Comparison of ENCODE assay signal across 2 cellular contexts in the genomic region with DNA sequence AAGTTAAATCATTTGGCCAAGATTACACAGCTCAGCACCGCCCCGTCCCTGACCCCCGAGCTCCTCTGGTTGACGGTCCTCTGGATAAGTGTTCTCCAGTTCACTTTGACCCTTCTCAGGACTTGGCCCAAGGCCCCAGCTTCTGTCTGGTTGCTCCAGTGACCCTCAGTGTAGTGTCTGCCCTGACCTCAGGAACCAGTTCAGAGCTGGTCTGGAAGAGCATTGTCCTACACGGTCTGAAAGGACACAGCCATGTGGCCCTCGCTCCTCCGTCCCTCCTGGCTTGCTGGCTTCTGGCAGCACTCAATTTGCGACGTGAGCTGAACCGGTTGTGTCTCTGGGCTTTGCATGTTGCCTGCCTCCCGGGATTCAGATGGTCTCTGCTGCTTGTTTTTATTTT.
TF ChIP-seq lines count a peak whose summit lies in the region.

No MANE protein-coding gene starts in this region.

TF ChIP-seq in A549, 52 proteins besides CTCF, POLR2A, EP300 and RAD21 (continued from another document):
- TF ChIP-seq, protein P1, sequence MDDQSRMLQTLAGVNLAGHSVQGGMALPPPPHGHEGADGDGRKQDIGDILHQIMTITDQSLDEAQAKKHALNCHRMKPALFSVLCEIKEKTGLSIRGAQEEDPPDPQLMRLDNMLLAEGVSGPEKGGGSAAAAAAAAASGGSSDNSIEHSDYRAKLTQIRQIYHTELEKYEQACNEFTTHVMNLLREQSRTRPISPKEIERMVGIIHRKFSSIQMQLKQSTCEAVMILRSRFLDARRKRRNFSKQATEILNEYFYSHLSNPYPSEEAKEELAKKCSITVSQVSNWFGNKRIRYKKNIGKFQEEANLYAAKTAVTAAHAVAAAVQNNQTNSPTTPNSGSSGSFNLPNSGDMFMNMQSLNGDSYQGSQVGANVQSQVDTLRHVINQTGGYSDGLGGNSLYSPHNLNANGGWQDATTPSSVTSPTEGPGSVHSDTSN (IDR thresholded peaks at IDR 0.05) = no peak
TF ChIP-seq in A549: peak in this region for 0.

TF ChIP-seq in K562, 482 proteins besides CTCF, POLR2A, EP300 and RAD21:
- TF ChIP-seq, protein P2, sequence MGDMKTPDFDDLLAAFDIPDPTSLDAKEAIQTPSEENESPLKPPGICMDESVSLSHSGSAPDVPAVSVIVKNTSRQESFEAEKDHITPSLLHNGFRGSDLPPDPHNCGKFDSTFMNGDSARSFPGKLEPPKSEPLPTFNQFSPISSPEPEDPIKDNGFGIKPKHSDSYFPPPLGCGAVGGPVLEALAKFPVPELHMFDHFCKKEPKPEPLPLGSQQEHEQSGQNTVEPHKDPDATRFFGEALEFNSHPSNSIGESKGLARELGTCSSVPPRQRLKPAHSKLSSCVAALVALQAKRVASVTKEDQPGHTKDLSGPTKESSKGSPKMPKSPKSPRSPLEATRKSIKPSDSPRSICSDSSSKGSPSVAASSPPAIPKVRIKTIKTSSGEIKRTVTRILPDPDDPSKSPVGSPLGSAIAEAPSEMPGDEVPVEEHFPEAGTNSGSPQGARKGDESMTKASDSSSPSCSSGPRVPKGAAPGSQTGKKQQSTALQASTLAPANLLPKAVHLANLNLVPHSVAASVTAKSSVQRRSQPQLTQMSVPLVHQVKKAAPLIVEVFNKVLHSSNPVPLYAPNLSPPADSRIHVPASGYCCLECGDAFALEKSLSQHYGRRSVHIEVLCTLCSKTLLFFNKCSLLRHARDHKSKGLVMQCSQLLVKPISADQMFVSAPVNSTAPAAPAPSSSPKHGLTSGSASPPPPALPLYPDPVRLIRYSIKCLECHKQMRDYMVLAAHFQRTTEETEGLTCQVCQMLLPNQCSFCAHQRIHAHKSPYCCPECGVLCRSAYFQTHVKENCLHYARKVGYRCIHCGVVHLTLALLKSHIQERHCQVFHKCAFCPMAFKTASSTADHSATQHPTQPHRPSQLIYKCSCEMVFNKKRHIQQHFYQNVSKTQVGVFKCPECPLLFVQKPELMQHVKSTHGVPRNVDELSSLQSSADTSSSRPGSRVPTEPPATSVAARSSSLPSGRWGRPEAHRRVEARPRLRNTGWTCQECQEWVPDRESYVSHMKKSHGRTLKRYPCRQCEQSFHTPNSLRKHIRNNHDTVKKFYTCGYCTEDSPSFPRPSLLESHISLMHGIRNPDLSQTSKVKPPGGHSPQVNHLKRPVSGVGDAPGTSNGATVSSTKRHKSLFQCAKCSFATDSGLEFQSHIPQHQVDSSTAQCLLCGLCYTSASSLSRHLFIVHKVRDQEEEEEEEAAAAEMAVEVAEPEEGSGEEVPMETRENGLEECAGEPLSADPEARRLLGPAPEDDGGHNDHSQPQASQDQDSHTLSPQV (IDR thresholded peaks at IDR 0.05) = 0 out of 2 replicates have a peak, but pooled peaks have one; percentile 29
- no peak for TF ChIP-seq NR2C1 (IDR thresholded peaks at IDR 0.05)
- TF ChIP-seq NR2C1 (tag; IDR thresholded peaks at IDR 0.05) = peak; percentile 38; the same call in 1 of the 2 replicates
- TF ChIP-seq, protein P3, sequence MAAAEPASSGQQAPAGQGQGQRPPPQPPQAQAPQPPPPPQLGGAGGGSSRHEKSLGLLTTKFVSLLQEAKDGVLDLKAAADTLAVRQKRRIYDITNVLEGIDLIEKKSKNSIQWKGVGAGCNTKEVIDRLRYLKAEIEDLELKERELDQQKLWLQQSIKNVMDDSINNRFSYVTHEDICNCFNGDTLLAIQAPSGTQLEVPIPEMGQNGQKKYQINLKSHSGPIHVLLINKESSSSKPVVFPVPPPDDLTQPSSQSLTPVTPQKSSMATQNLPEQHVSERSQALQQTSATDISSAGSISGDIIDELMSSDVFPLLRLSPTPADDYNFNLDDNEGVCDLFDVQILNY (CRISPR knock-in tag; IDR thresholded peaks at IDR 0.05) = no peak
